Comparison of ENCODE assay signal across 8 cellular contexts in genomic region chr1:113759341-113760101, GRCh38. TPM values are rescaled to one million over a fixed set of nuclear protein-coding genes. Genes with fewer than 3 reads are reported as not detected.
DNase-seq lines count a peak whose midpoint lies in the region; ATAC-seq, FAIRE-seq and TF ChIP-seq lines count a peak whose summit lies in the region.

TSS of gene PHTF1 (minus strand) at chr1:113759486. CDS start at chr1:113758703, 783 bp downstream.

- H3K9me3 Mint-ChIP-seq in T-cell: no peaks in the 10 kb centered on the region

- CTCF ChIA-PET in T-cell (lab: Charles Lee): interaction anchor here in 1 of 2 donors (0.6 to 1.1 kb wide), 4 partner anchors 22 to 664 kb away, joined by 3 to 5 read pairs (median 4); partner anchors contain the start of gene RSBN1

- H3K4me3 ChIP-seq in urinary bladder (ENCODE audit: low read depth, low read length): peak within 1 kb of the TSS; percentile 96

- peaks cover 12 to 27% (median 24%) of the 10 kb centered on the region in 3 donors for H3K4me1 Mint-ChIP-seq in T-cell

- peak; percentile 84 for FAIRE-seq in GM12892 (lab: Jason Lieb, UNC)

- no peaks in the 10 kb centered on the region for H3K4me1 ChIP-seq in urinary bladder (ENCODE audit: insufficient read depth)

- no peaks in the 10 kb centered on the region for H3K36me3 ChIP-seq in urinary bladder (ENCODE audit: insufficient read depth)

- peak within 1 kb of the TSS; percentile 84 for H3K27ac ChIP-seq in urinary bladder (ENCODE audit: low read depth)

- ATAC-seq in HG02623 (IDR thresholded peaks at IDR 0.05; ENCODE audit: unreplicated experiment) (peak; percentile 74), T-cell (replicated peaks in 1 of 4) (peak; percentile 66 to 79 (median 76)), left cardiac atrium (peak; percentile 94 to 97)

- no peaks in the 10 kb centered on the region for H3K27me3 Mint-ChIP-seq in T-cell

- intact Hi-C loops in left cardiac atrium (cut with DNase I) (loop anchor here in 1 of 2 donors (1.0 kb wide), 1 partner anchor 53 kb away; the partner anchor contains the start of gene RSBN1), posterior vena cava (cut with DNase I) (no loop called here)

- POLR2A ChIA-PET in T-cell (lab: Charles Lee): interaction anchor here (0.6 to 2.0 kb wide), 7 partner anchors 21 to 1142 kb away, joined by 3 to 12 read pairs (median 4); partner anchors contain the start of gene RSBN1 (in 1 of the 2)

- WGBS in urinary bladder: under 1% methylated on average over 45 of the region's 45 CpGs

- peak within 1 kb of the TSS; percentile 95 for H3K27ac Mint-ChIP-seq in T-cell

- peaks cover 8% of the 10 kb centered on the region for H3K36me3 Mint-ChIP-seq in T-cell

- DNase-seq in GM12892 (ENCODE audit: insufficient read length) (peak; percentile 61), NCI-H1092 treated with DMSO at 0.1 percent for 48 hours (lab: John Stamatoyannopoulos, UW) (peak; percentile 84), T-cell (peak in 32 of 34 experiments; percentile 3 to 58 (median 27)), amniotic epithelial cell (ENCODE audit: low read depth) (peak; percentile 79), left cardiac atrium (peak; percentile 85), posterior vena cava (ENCODE audit: low spot score) (peak; percentile 96)

- peak; percentile 94 for TF ChIP-seq POLR2A in GM12892 (IDR thresholded peaks at IDR 0.05; ENCODE audit: low read depth, low read length)

- H3K4me3 Mint-ChIP-seq in T-cell: peak within 1 kb of the TSS; percentile 87 to 90 (median 89)

RNA-seq across cellular contexts. Expression of gene PHTF1, which starts in this region (rescaled TPM):
- 16.9 TPM for polyA plus RNA-seq in GM12892 (2012; ENCODE audit: missing spikeins)
- 10 to 100 TPM in 2 of 5 donors, 1 to 10 TPM in 3; 5.9 to 10.5 (median 9.2) TPM for total RNA-seq in T-cell
- total RNA-seq in left cardiac atrium: 1 to 10 TPM; 8.3 to 9.2 TPM
- total RNA-seq in posterior vena cava: 10 to 100 TPM; 12.0 to 13.2 TPM
- 27.2 TPM for total RNA-seq in urinary bladder
- 8.3 TPM for polyA plus RNA-seq in urinary bladder

Comparison
In these comparisons a context has a peak if more than half of its experiments do, and no peak if none do; other contexts are left out.
1. Peak in every context shown above with its lines: DNase-seq, ATAC-seq, H3K4me3 ChIP-seq and H3K27ac ChIP-seq.
2. DNase-seq: peak in every context shown above with its lines; median percentile 96 in posterior vena cava; 85 in left cardiac atrium; 84 in NCI-H1092 treated with DMSO at 0.1 percent for 48 hours; 79 in amniotic epithelial cell; 61 in GM12892; 27 in T-cell.